In genomic region chr19:11964858-11965645, GRCh38 we compare ENCODE assay signal across 8 cellular contexts. TPM values are rescaled to one million over a fixed set of nuclear protein-coding genes. Genes with fewer than 3 reads are reported as not detected.
A peak's percentile ranks its signal among the peaks of the same experiment; 100 is the strongest.
DNase-seq lines count a peak whose midpoint lies in the region; ATAC-seq and TF ChIP-seq lines count a peak whose summit lies in the region.

Gene ZNF763 (plus strand): TSS chr19:11965040. CDS start chr19:11965209, 169 bp downstream.

- H3K4me3 ChIP-seq in Caco-2 (ENCODE audit: low read depth, low read length): peak within 1 kb of the TSS; percentile 59
- peak within 1 kb of the TSS; percentile 36 for H3K4me3 ChIP-seq in SJSA1
- peak within 1 kb of the TSS; percentile 52 to 84 for H3K4me3 ChIP-seq in gastroesophageal sphincter
- peak within 1 kb of the TSS; percentile 93 to 95 for H3K4me3 ChIP-seq in neuronal stem cell (ENCODE audit: low read length in 2 of 2)

- 0 to 3% methylated on average over 6 to 9 of the region's 47 CpGs for WGBS in gastroesophageal sphincter (ENCODE audit: low coverage in 1 of 2), 2 donors
- no CpG with 5 or more reads among the region's 47 CpGs for WGBS in neuronal stem cell (ENCODE audit: extremely low coverage in 2 of 2, insufficient read length in 2 of 2, insufficient replicate concordance in 1 of 2), 2 donors

- H3K36me3 ChIP-seq in Caco-2 (ENCODE audit: control insufficient read depth, insufficient read depth, low read length) (no peaks in the 10 kb centered on the region), SJSA1 (no peaks in the 10 kb centered on the region), gastroesophageal sphincter (peaks cover 0 to 3% of the 10 kb centered on the region in 2 donors), neuronal stem cell (replicated peaks in 1 of 2; ENCODE audit: control insufficient read depth in 2 of 2, insufficient read depth in 2 of 2, low read length in 2 of 2) (peaks cover 0 to 23% of the 10 kb centered on the region in 2 donors)

- H2BK12ac ChIP-seq in neuronal stem cell (ENCODE audit: low read length): peak within 1 kb of the TSS; percentile 41

- peak within 1 kb of the TSS; percentile 71 for H3K4me2 ChIP-seq in neuronal stem cell (ENCODE audit: insufficient read depth, low read length, poor library complexity, severe bottlenecking)

- TF ChIP-seq RAD21 in Ishikawa (IDR thresholded peaks at IDR 0.05; ENCODE audit: low read depth): no peak

- peak within 1 kb of the TSS; percentile 98 for H3K18ac ChIP-seq in neuronal stem cell (ENCODE audit: low read length)

- H4K8ac ChIP-seq in neuronal stem cell (ENCODE audit: low read depth, low read length): peak within 1 kb of the TSS; percentile 65

- TF ChIP-seq CTCF in Caco-2 (IDR thresholded peaks at IDR 0.05; ENCODE audit: insufficient read depth in 1 of 2, low read depth in 1 of 2, low read length in 1 of 2, severe bottlenecking in 1 of 2, unreplicated experiment in 1 of 2) (no peak), gastroesophageal sphincter (IDR thresholded peaks at IDR 0.05) (no peak)

- H3K9ac ChIP-seq in neuronal stem cell (ENCODE audit: low read depth, low read length, poor library complexity): peak within 1 kb of the TSS; percentile 90

- peak within 1 kb of the TSS; percentile 46 for H2AK5ac ChIP-seq in neuronal stem cell (ENCODE audit: low read depth, low read length)

- BruUV-seq in Caco-2 (replicated peaks; lab: Mats Ljungman, UMichigan): TSS peak; percentile 75

- H3K79me1 ChIP-seq in neuronal stem cell (ENCODE audit: low read depth, low read length): no peaks in the 10 kb centered on the region

- H3K4me1 Mint-ChIP-seq in Caco-2 (ENCODE audit: low read depth, unreplicated experiment): peaks cover 9% of the 10 kb centered on the region
- H3K4me1 Mint-ChIP-seq in activated naive CD4-positive, alpha-beta T cell treated with anti-CD3 and anti-CD28 coated beads for 36 hours (ENCODE audit: low read depth): peaks cover 20% of the 10 kb centered on the region

- peak within 1 kb of the TSS; percentile 97 for H2BK5ac ChIP-seq in neuronal stem cell (ENCODE audit: low read length)

- POLR2A ChIA-PET in Caco-2 (lab: Charles Lee): no interaction called here

- peak within 1 kb of the TSS; percentile 96 for H2BK120ac ChIP-seq in neuronal stem cell (ENCODE audit: low read depth, low read length)

- H2AFZ ChIP-seq in neuronal stem cell (ENCODE audit: low read length): peak within 1 kb of the TSS; percentile 86

- TF ChIP-seq POLR2A in gastroesophageal sphincter (IDR thresholded peaks at IDR 0.05): peak; percentile 29 to 35

- TF ChIP-seq EP300 in Ishikawa (IDR thresholded peaks at IDR 0.05; ENCODE audit: borderline replicate concordance): no peak
- no peak for TF ChIP-seq EP300 in gastroesophageal sphincter (IDR thresholded peaks at IDR 0.05)

- no peak within 1 kb of the TSS for H4K91ac ChIP-seq in neuronal stem cell (ENCODE audit: low read depth, low read length, poor library complexity)

- no peaks in the 10 kb centered on the region for H3K4me1 ChIP-seq in Caco-2
- H3K4me1 ChIP-seq in SJSA1 (replicated peaks): no peaks in the 10 kb centered on the region
- H3K4me1 ChIP-seq in gastroesophageal sphincter: peaks cover 0 to 28% (median 12%) of the 10 kb centered on the region in 3 donors
- H3K4me1 ChIP-seq in neuronal stem cell (ENCODE audit: control insufficient read depth in 2 of 2, insufficient read depth in 1 of 2, low read depth in 1 of 2, low read length in 2 of 2): peaks cover 2 to 4% of the 10 kb centered on the region in 2 donors

- H3K4me3 Mint-ChIP-seq in Caco-2 (ENCODE audit: unreplicated experiment): peak within 1 kb of the TSS; percentile 59
- H3K4me3 Mint-ChIP-seq in activated naive CD4-positive, alpha-beta T cell treated with anti-CD3 and anti-CD28 coated beads for 36 hours: peak within 1 kb of the TSS; percentile 86

- peak; percentile 81 to 92 for DNase-seq in Caco-2
- no peak for DNase-seq in SJSA1 (ENCODE audit: low read depth in 1 of 2, low spot score in 2 of 2)
- peak; percentile 95 for DNase-seq in activated naive CD4-positive, alpha-beta T cell treated with anti-CD3 and anti-CD28 coated beads for 36 hours
- DNase-seq in neuronal stem cell (ENCODE audit: low spot score): peak; percentile 93
- DNase-seq in stromal cell of bone marrow (ENCODE audit: low read depth): peak; percentile 74

- H3K9me3 ChIP-seq in Caco-2 (no peaks in the 10 kb centered on the region), SJSA1 (replicated peaks) (peaks cover 4% of the 10 kb centered on the region; the same call in 1 of the 2 replicates), gastroesophageal sphincter (no peaks in the 10 kb centered on the region), neuronal stem cell (replicated peaks in 1 of 2; ENCODE audit: control insufficient read depth in 2 of 2, insufficient read depth in 1 of 2, low read depth in 1 of 2, low read length in 2 of 2) (peaks cover 0 to 28% of the 10 kb centered on the region in 2 donors)

- H3K14ac ChIP-seq in neuronal stem cell (ENCODE audit: low read length): peak within 1 kb of the TSS; percentile 87

- peak within 1 kb of the TSS; percentile 98 for H2BK15ac ChIP-seq in neuronal stem cell (ENCODE audit: low read length)

- H3K27me3 Mint-ChIP-seq in Caco-2 (ENCODE audit: insufficient read depth, unreplicated experiment): no peaks in the 10 kb centered on the region
- no peaks in the 10 kb centered on the region for H3K27me3 Mint-ChIP-seq in activated naive CD4-positive, alpha-beta T cell treated with anti-CD3 and anti-CD28 coated beads for 36 hours (ENCODE audit: low read depth)

- H3K27ac Mint-ChIP-seq in Caco-2 (ENCODE audit: unreplicated experiment): peak within 1 kb of the TSS; percentile 7
- peak within 1 kb of the TSS; percentile 85 for H3K27ac Mint-ChIP-seq in activated naive CD4-positive, alpha-beta T cell treated with anti-CD3 and anti-CD28 coated beads for 36 hours

- no peak within 1 kb of the TSS for H3K4ac ChIP-seq in neuronal stem cell (ENCODE audit: low read length)

- H3K23ac ChIP-seq in neuronal stem cell (ENCODE audit: low read depth, low read length, poor library complexity): peak within 1 kb of the TSS; percentile 80

- H3K27me3 ChIP-seq in Caco-2 (replicated peaks; ENCODE audit: control insufficient read depth, insufficient read depth, low read length): no peaks in the 10 kb centered on the region
- H3K27me3 ChIP-seq in SJSA1 (replicated peaks): no peaks in the 10 kb centered on the region
- H3K27me3 ChIP-seq in gastroesophageal sphincter: no peaks in the 10 kb centered on the region
- no peaks in the 10 kb centered on the region for H3K27me3 ChIP-seq in neuronal stem cell (ENCODE audit: control insufficient read depth in 3 of 3, insufficient read depth in 3 of 3, low read depth in 1 of 3, low read length in 3 of 3)

- intact Hi-C loops in Caco-2 (cut with micrococcal nuclease; ENCODE audit: unreplicated experiment): no loop called here
- intact Hi-C loops in activated naive CD4-positive, alpha-beta T cell treated with anti-CD3 and anti-CD28 coated beads for 36 hours (cut with micrococcal nuclease): loop anchor here (1.0 to 5.0 kb wide), 8 partner anchors 23 to 175 kb away; partner anchors contain the start of genes ZNF20, ZNF491 and ZNF878

- CTCF ChIA-PET in Caco-2 (lab: Charles Lee): no interaction called here
- CTCF ChIA-PET in activated naive CD4-positive, alpha-beta T cell treated with anti-CD3 and anti-CD28 coated beads for 36 hours (lab: Charles Lee): interaction anchor here (0.8 to 4.4 kb wide), 9 partner anchors 17 to 176 kb away, joined by 3 to 45 read pairs (median 8); partner anchors contain the start of genes ZNF20, ZNF491 and ZNF700

- H3K27ac ChIP-seq in SJSA1 (no peak within 1 kb of the TSS), gastroesophageal sphincter (peak within 1 kb of the TSS; percentile 76 to 99 (median 96)), neuronal stem cell (replicated peaks; ENCODE audit: low read length) (peak within 1 kb of the TSS; percentile 94)

- H3K36me3 Mint-ChIP-seq in Caco-2 (ENCODE audit: insufficient read depth, unreplicated experiment): peaks cover 6% of the 10 kb centered on the region
- peaks cover 1% of the 10 kb centered on the region for H3K36me3 Mint-ChIP-seq in activated naive CD4-positive, alpha-beta T cell treated with anti-CD3 and anti-CD28 coated beads for 36 hours (ENCODE audit: low read depth)

- H3K9me3 Mint-ChIP-seq in Caco-2 (ENCODE audit: unreplicated experiment): peaks cover 28% of the 10 kb centered on the region
- no peaks in the 10 kb centered on the region for H3K9me3 Mint-ChIP-seq in activated naive CD4-positive, alpha-beta T cell treated with anti-CD3 and anti-CD28 coated beads for 36 hours

- ATAC-seq in GM21515 (IDR thresholded peaks at IDR 0.05; ENCODE audit: unreplicated experiment): peak; percentile 84
- peak; percentile 98 for ATAC-seq in gastroesophageal sphincter

TF ChIP-seq in Ishikawa, 13 proteins besides CTCF, POLR2A, EP300 and RAD21:
- TF ChIP-seq FOXM1 (IDR thresholded peaks at IDR 0.05; ENCODE audit: borderline replicate concordance, low read depth) (no peak), MAX (IDR thresholded peaks at IDR 0.05) (no peak), USF1 (IDR thresholded peaks at IDR 0.05) (0 out of 2 replicates have a peak, but pooled peaks have one; percentile 4), CREB1 (IDR thresholded peaks at IDR 0.05; ENCODE audit: low read depth) (no peak), TEAD4 (IDR thresholded peaks at IDR 0.05) (peak; percentile 77), TAF1 (IDR thresholded peaks at IDR 0.05; ENCODE audit: low read depth) (0 out of 2 replicates have a peak, but pooled peaks have one; percentile 41)

RNA-seq across cellular contexts. Expression of gene ZNF763, which starts in this region (rescaled TPM):
- total RNA-seq in Caco-2 (2022): 0.84 and 2.7 TPM in 2 replicates
- total RNA-seq in SJSA1 (2014; rRNA removed; shearing (Covaris generic)): 0.18 TPM in 1 of 2 replicates, not detected in the other
- under 1 TPM; 0.50 to 0.54 TPM for total RNA-seq in activated naive CD4-positive, alpha-beta T cell treated with anti-CD3 and anti-CD28 coated beads for 36 hours
- 1 to 10 TPM; 4.5 to 8.1 (median 5.1) TPM for total RNA-seq in gastroesophageal sphincter
- polyA plus RNA-seq in neuronal stem cell (2013, experiment 1 of 2): 2.7 TPM
- polyA plus RNA-seq in neuronal stem cell (2013, experiment 2 of 2): 2.6 TPM

Comparison
In these comparisons a context has a peak if more than half of its experiments do, and no peak if none do; other contexts are left out.
1. Peak in DNase-seq in activated naive CD4-positive, alpha-beta T cell treated with anti-CD3 and anti-CD28 coated beads for 36 hours; RNA of the gene not detected or under 1 TPM.
2. DNase-seq: peak in Caco-2 (2 of 2), neuronal stem cell (single experiment) and stromal cell of bone marrow (single experiment); none in SJSA1 (0 of 2).
3. H3K4me3 ChIP-seq: peak in every context shown above with its lines; median percentile 94 in neuronal stem cell; 68 in gastroesophageal sphincter; 59 in Caco-2; 36 in SJSA1.